1 cellular context compared by ENCODE assay signal in genomic region chr1:204629459-204629858, GRCh38.
A peak's percentile ranks its signal among the peaks of the same experiment; 100 is the strongest.
TF ChIP-seq lines count a peak whose summit lies in the region.

No MANE protein-coding gene starts in this region.

TF ChIP-seq in K562, 482 proteins besides CTCF, POLR2A, EP300 and RAD21 (continued from another document):
- TF ChIP-seq ZNF146 (CRISPR knock-in tag; IDR thresholded peaks at IDR 0.05; ENCODE audit: unreplicated experiment) (peak; percentile 77), ZNF766 (CRISPR knock-in tag; conservative IDR thresholded peaks at IDR 0.05) (0 out of 2 replicates have a peak, but pooled peaks have one; percentile 42), TRIM24 (IDR thresholded peaks at IDR 0.05) (0 out of 4 replicates have a peak, but pooled peaks of 1 of the 2 experiments have one; percentile 18)
